8 cellular contexts compared by ENCODE assay signal in the genomic region with DNA sequence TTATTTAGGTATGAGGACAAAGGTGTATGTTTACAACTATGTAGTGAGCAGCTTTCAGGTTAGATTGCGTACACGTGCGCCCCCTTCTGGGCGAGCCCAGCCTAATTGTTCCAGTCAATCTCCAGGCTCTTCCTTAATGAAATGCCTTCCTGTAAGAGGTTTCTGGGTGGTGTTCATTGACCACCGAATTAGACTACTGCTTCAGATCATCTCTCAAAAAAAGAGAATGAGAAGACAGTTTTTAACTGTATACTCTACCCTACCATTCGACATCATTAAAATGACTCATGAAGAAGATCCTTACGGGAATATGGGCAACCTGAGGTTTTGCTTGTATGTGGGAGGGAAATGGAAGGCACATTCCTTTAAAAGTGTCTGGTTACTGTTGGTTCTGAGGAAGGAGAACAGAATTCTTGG. TPM values are rescaled to one million over a fixed set of nuclear protein-coding genes. Genes with fewer than 3 reads are reported as not detected.
DNase-seq lines count a peak whose midpoint lies in the region; ATAC-seq and TF ChIP-seq lines count a peak whose summit lies in the region.

No MANE protein-coding gene starts in this region.

- ATAC-seq in GM18517 (IDR thresholded peaks at IDR 0.05; ENCODE audit: unreplicated experiment) (peak; percentile 79), HG02970 (IDR thresholded peaks at IDR 0.05; ENCODE audit: low FRiP score, unreplicated experiment) (peak; percentile 90), Right ventricle myocardium inferior (peak; percentile 77), HG03457 (IDR thresholded peaks at IDR 0.05; ENCODE audit: unreplicated experiment) (no peak)

- H3K27ac ChIP-seq in AG04450 (ENCODE audit: low read depth, low read length), result no peak overlapping the region

- intact Hi-C loops in Right ventricle myocardium inferior (cut with DNase I), result loop anchor here (5.0 kb wide), 1 partner anchor 132 kb away; no protein-coding TSS in a partner anchor

- H3K9me3 Mint-ChIP-seq in activated T-cell treated with anti-CD3 and anti-CD28 coated beads, Interleukin-2, amount 50 U/mL, for 24 hours, result no peaks in the 10 kb centered on the region

- H3K36me3 Mint-ChIP-seq in activated T-cell treated with anti-CD3 and anti-CD28 coated beads, Interleukin-2, amount 50 U/mL, for 24 hours (ENCODE audit: low read depth), result no peaks in the 10 kb centered on the region

- POLR2A ChIA-PET in AG04450 (lab: Yijun Ruan, JAX), result interaction anchor here (1.3 kb wide), 2 partner anchors 10 to 32 kb away, joined by 3 to 4 read pairs; no protein-coding TSS in a partner anchor

- peaks cover 11% of the 10 kb centered on the region for H3K27me3 Mint-ChIP-seq in activated T-cell treated with anti-CD3 and anti-CD28 coated beads, Interleukin-2, amount 50 U/mL, for 24 hours

- no peaks in the 10 kb centered on the region for H3K27me3 ChIP-seq in AG04450 (ENCODE audit: control insufficient read depth, insufficient read depth, low read length)

- DNase-seq in AG04450 (ENCODE audit: low read depth, low spot score), result no peak
- DNase-seq in NCI-H2227 treated with DMSO at 0.1 percent for 48 hours (lab: John Stamatoyannopoulos, UW), result peak; percentile 51
- peak; percentile 51 for DNase-seq in activated T-cell treated with anti-CD3 and anti-CD28 coated beads, Interleukin-2, amount 50 U/mL, for 24 hours
- peak; percentile 79 for DNase-seq in Right ventricle myocardium inferior (ENCODE audit: missing footprints)
- peak; percentile 7 for DNase-seq in putamen (ENCODE audit: low spot score)

- CTCF ChIA-PET in AG04450 (lab: Charles Lee), result interaction anchor here (0.6 to 3.6 kb wide), 22 partner anchors 10 to 246 kb away, joined by 3 to 43 read pairs (median 4); no protein-coding TSS in a partner anchor

- TF ChIP-seq CTCF in AG04450 (IDR thresholded peaks at IDR 0.05; ENCODE audit: low read depth, low read length), result peak; percentile 71

- H3K9me3 ChIP-seq in AG04450 (ENCODE audit: control insufficient read depth, insufficient read depth, low read length), result no peaks in the 10 kb centered on the region

- no peak overlapping the region for H3K4me3 Mint-ChIP-seq in activated T-cell treated with anti-CD3 and anti-CD28 coated beads, Interleukin-2, amount 50 U/mL, for 24 hours

- H3K4me3 ChIP-seq in AG04450 (ENCODE audit: low read depth, low read length), result peak overlapping the region; percentile 56

- no peaks in the 10 kb centered on the region for H3K4me1 Mint-ChIP-seq in activated T-cell treated with anti-CD3 and anti-CD28 coated beads, Interleukin-2, amount 50 U/mL, for 24 hours (ENCODE audit: low read depth)

- no peak overlapping the region for H3K27ac Mint-ChIP-seq in activated T-cell treated with anti-CD3 and anti-CD28 coated beads, Interleukin-2, amount 50 U/mL, for 24 hours

RNA-seq across cellular contexts. Expression of gene LUM, which starts 2.1 kb away (rescaled TPM):
- 236 and 307 TPM in 2 replicates for polyA plus RNA-seq in AG04450 (2011; rRNA removed)
- 31.3 and 58.2 TPM in 2 replicates for polyA minus RNA-seq in AG04450 (2011; rRNA and poly(A)+ RNA removed)
- 54.9 TPM for total RNA-seq in Right ventricle myocardium inferior

RNA-seq across cellular contexts. Expression of gene KERA, which starts 51.3 kb away (rescaled TPM):
- not detected in 2 replicates for polyA plus RNA-seq in AG04450 (2011; rRNA removed)
- polyA minus RNA-seq in AG04450 (2011; rRNA and poly(A)+ RNA removed), result not detected in 2 replicates
- not detected for total RNA-seq in Right ventricle myocardium inferior
